ENCODE assay signal across 1 cellular context in genomic region chr3:114154321-114154821, GRCh38.
A peak's percentile ranks its signal among the peaks of the same experiment; 100 is the strongest.
TF ChIP-seq lines count a peak whose summit lies in the region.

No MANE protein-coding gene starts in this region.

TF ChIP-seq in GM23338, 12 proteins besides CTCF, POLR2A, EP300 and RAD21 (continued from another document):
- TF ChIP-seq REST (IDR thresholded peaks at IDR 0.05; ENCODE audit: unreplicated experiment) (no peak), NANOG (IDR thresholded peaks at IDR 0.05; ENCODE audit: borderline replicate concordance) (peak; percentile 83), ZNF114 (CRISPR knock-in tag; IDR thresholded peaks at IDR 0.05) (no peak), POLR2AphosphoS5 (IDR thresholded peaks at IDR 0.05; ENCODE audit: low read depth) (peak; percentile 9; the same call in 1 of the 2 replicates), EZH2phosphoT487 (IDR thresholded peaks at IDR 0.05; ENCODE audit: unreplicated experiment) (no peak), ZNF331 (CRISPR knock-in tag; IDR thresholded peaks at IDR 0.05; ENCODE audit: low read depth) (0 out of 2 replicates have a peak, but pooled peaks have one; percentile 10), JUNB (IDR thresholded peaks at IDR 0.05; ENCODE audit: unreplicated experiment) (no peak)
